In genomic region chr6:11543919-11544518, GRCh38 we compare ENCODE assay signal across 3 cellular contexts.
TF ChIP-seq lines count a peak whose summit lies in the region.

No MANE protein-coding gene starts in this region.

TF ChIP-seq in A549, 52 proteins besides CTCF, POLR2A, EP300 and RAD21:
- peak; percentile 42 for TF ChIP-seq MAFK (IDR thresholded peaks at IDR 0.05; ENCODE audit: partially characterized antibody)
- TF ChIP-seq JUNB (IDR thresholded peaks at IDR 0.05), result no peak
- no peak for TF ChIP-seq EHF (CRISPR knock-in tag; IDR thresholded peaks at IDR 0.05)

TF ChIP-seq in GM12878, 131 proteins besides CTCF, POLR2A, EP300 and RAD21:
- TF ChIP-seq MTA2 (IDR thresholded peaks at IDR 0.05; ENCODE audit: low read depth) (no peak), RCOR1 (conservative IDR thresholded peaks at IDR 0.05; ENCODE audit: low read depth, low read length) (no peak), TCF12 (IDR thresholded peaks at IDR 0.05; ENCODE audit: low read depth, low read length) (no peak), BCL3 (IDR thresholded peaks at IDR 0.05; ENCODE audit: borderline replicate concordance, insufficient read depth, low read depth, low read length, poor library complexity, severe bottlenecking) (no peak), NRF1 (conservative IDR thresholded peaks at IDR 0.05; ENCODE audit: low read depth, low read length) (no peak), EZH2 (IDR thresholded peaks at IDR 0.05; ENCODE audit: borderline replicate concordance, control insufficient read depth, low read depth, low read length) (no peak), E2F8 (IDR thresholded peaks at IDR 0.05; ENCODE audit: low read depth, partially characterized antibody) (no peak), CREM (IDR thresholded peaks at IDR 0.05; ENCODE audit: low read depth) (no peak), SMC3 (IDR thresholded peaks at IDR 0.05; ENCODE audit: borderline replicate concordance, low read length) (no peak), RFX5 (IDR thresholded peaks at IDR 0.05; ENCODE audit: low read depth, low read length) (no peak), SPI1 (IDR thresholded peaks at IDR 0.05; ENCODE audit: borderline replicate concordance, insufficient read depth, low read depth, low read length) (no peak), BHLHE40 (IDR thresholded peaks at IDR 0.05; ENCODE audit: borderline replicate concordance in 1 of 2, low read depth in 2 of 2, low read length in 1 of 2) (no peak), BRCA1 (IDR thresholded peaks at IDR 0.05; ENCODE audit: low read depth, low read length) (no peak), KLF5 (IDR thresholded peaks at IDR 0.05; ENCODE audit: partially characterized antibody) (no peak), TARDBP (IDR thresholded peaks at IDR 0.05; ENCODE audit: borderline replicate concordance) (no peak), KAT2A (conservative IDR thresholded peaks at IDR 0.05; ENCODE audit: control insufficient read depth, low read depth, low read length) (no peak), ZBTB33 (IDR thresholded peaks at IDR 0.05) (no peak), MYC (IDR thresholded peaks at IDR 0.05; ENCODE audit: insufficient read depth, insufficient read length, insufficient replicate concordance, low read length, severe bottlenecking) (no peak)

TF ChIP-seq in HepG2, 621 proteins besides CTCF, POLR2A, EP300 and RAD21:
- TF ChIP-seq ZNF607 (CRISPR knock-in tag; IDR thresholded peaks at IDR 0.05; ENCODE audit: borderline replicate concordance), result no peak
- peak; percentile 58 to 80 for TF ChIP-seq MAFK (conservative IDR thresholded peaks at IDR 0.05 in 1 of 2, IDR thresholded peaks at IDR 0.05 in 1 of 2; ENCODE audit: low read length in 2 of 2)
- TF ChIP-seq MAFF (IDR thresholded peaks at IDR 0.05; ENCODE audit: low read depth, low read length), result peak; percentile 62
- TF ChIP-seq ZNF121 (CRISPR knock-in tag; IDR thresholded peaks at IDR 0.05), result no peak
